In the genomic region with DNA sequence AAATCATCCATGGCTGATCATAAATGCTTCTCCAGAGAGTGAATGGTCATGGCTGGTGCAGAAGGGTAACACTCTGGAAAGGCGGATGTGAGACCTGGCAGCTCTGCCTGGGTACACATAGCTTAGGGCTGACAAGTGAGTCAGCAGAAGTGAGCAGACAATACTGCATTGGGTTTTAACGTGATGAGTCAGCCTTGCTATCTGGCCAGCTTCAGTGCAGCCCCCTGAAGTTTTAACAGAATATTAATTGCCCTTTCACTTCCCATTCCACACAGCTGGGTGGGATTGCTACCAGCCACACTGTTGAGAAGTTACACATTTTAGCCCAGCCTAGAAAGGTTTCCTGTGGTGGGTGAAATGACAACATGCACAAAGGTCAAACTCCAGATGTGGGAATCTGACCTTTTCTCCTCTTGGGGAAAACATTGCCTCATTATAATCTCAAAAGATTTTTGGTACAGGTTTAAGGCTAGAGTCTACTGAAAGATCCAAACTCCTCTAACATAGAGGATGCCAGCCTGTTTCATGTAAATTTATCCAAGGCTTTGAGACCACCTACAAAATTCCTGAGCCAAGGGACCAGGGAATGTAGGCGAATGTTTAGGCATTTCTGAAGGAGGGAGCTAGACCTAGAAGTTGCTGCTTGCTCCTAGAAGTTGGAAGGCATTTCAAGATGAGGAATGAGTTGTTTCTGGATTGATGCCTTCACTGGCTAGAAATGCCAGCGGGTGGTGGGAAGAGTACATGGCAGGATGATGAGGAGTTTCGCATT, we compare ENCODE assay signal across 8 cellular contexts.
DNase-seq lines count a peak whose midpoint lies in the region; ATAC-seq and TF ChIP-seq lines count a peak whose summit lies in the region.

No MANE protein-coding gene starts in this region.

- H2AK5ac ChIP-seq in IMR-90 (ENCODE audit: low read depth, low read length) = peak overlapping the region; percentile 92

- peak overlapping the region; percentile 91 for H3K23ac ChIP-seq in IMR-90 (ENCODE audit: low read depth, low read length)

- intact Hi-C loops in IMR-90 (cut with micrococcal nuclease) = loop anchor here (2.0 to 5.0 kb wide), 3 partner anchors 35 to 54 kb away; no protein-coding TSS in a partner anchor

- H3K79me1 ChIP-seq in IMR-90 (ENCODE audit: low read depth in 1 of 2, low read length in 2 of 2) = no peaks in the 10 kb centered on the region

- TF ChIP-seq POLR2A in IMR-90 (IDR thresholded peaks at IDR 0.05; ENCODE audit: low read depth, low read length) = peak; percentile 28; the same call in 1 of the 2 replicates

- no peak for TF ChIP-seq CTCF in IMR-90 (conservative IDR thresholded peaks at IDR 0.05; ENCODE audit: low read depth, low read length)

- H3K4me2 ChIP-seq in IMR-90 (ENCODE audit: low read depth, low read length) = peak overlapping the region; percentile 27

- H2AFZ ChIP-seq in IMR-90 (replicated peaks; ENCODE audit: low read length, poor library complexity) = peak overlapping the region; percentile 57

- peak overlapping the region; percentile 99 for H2BK20ac ChIP-seq in IMR-90 (ENCODE audit: low read depth, low read length)

- no TSS peak for BruUV-seq in IMR-90 (replicated peaks; lab: Mats Ljungman, UMichigan)

- H3K9me1 ChIP-seq in IMR-90 (ENCODE audit: insufficient read depth, low read length) = peaks cover 22% of the 10 kb centered on the region

- dilution Hi-C loops in IMR-90 (cut with HindIII; ENCODE audit: low sequenced_read_pairs, unreplicated experiment) = no loop called here

- no peaks in the 10 kb centered on the region for H4K20me1 ChIP-seq in IMR-90 (ENCODE audit: insufficient read depth, low read length)

- peak overlapping the region; percentile 98 for H2BK15ac ChIP-seq in IMR-90 (ENCODE audit: low read depth, low read length)

- H3K9ac ChIP-seq in IMR-90 (ENCODE audit: low read depth, low read length) (peak overlapping the region; percentile 43), subcutaneous abdominal adipose tissue (ENCODE audit: low read length in 5 of 5) (no peak overlapping the region)

- peak overlapping the region; percentile 98 for H4K91ac ChIP-seq in IMR-90 (ENCODE audit: insufficient read depth, low read depth, low read length)

- peak overlapping the region; percentile 91 for H3K14ac ChIP-seq in IMR-90 (replicated peaks; ENCODE audit: low read depth, low read length)

- TF ChIP-seq RAD21 in IMR-90 (IDR thresholded peaks at IDR 0.05; ENCODE audit: low read length) = no peak

- peak overlapping the region; percentile 99 for H2BK120ac ChIP-seq in IMR-90 (ENCODE audit: low read depth, low read length)

- no peaks in the 10 kb centered on the region for H3K9me3 ChIP-seq in IMR-90 (ENCODE audit: control insufficient read depth, insufficient read depth, low read length)
- H3K9me3 ChIP-seq in subcutaneous abdominal adipose tissue (ENCODE audit: control insufficient read depth in 5 of 5, low read length in 5 of 5) = no peaks in the 10 kb centered on the region

- H3K27me3 ChIP-seq in IMR-90 (ENCODE audit: control insufficient read depth, insufficient read depth, low read length) (no peaks in the 10 kb centered on the region), subcutaneous abdominal adipose tissue (ENCODE audit: control insufficient read depth in 5 of 5, insufficient read depth in 4 of 5, low read length in 5 of 5) (no peaks in the 10 kb centered on the region)

- H4K5ac ChIP-seq in IMR-90 (ENCODE audit: low read depth, low read length) = peak overlapping the region; percentile 87

- H3K18ac ChIP-seq in IMR-90 (ENCODE audit: low read depth, low read length) = peak overlapping the region; percentile 96

- 10% methylated on average over 2 of the region's 5 CpGs; no CpG with 5 or more reads in 1 of the 2 experiments for WGBS in IMR-90 (ENCODE audit: extremely low coverage in 2 of 2, insufficient read length in 1 of 2), 2 experiments

- peak; percentile 28 for DNase-seq in DMS 273 (lab: John Stamatoyannopoulos, UW; ENCODE audit: unreplicated experiment)
- no peak for DNase-seq in DMS 273 treated with DMSO at 0.1 percent for 48 hours (lab: John Stamatoyannopoulos, UW)
- peak; percentile 11 for DNase-seq in GOT3 (lab: John Stamatoyannopoulos, UW)
- DNase-seq in IMR-90 = peak; percentile 98
- peak; percentile 72 for DNase-seq in amniotic stem cell (lab: John Stamatoyannopoulos, UW)
- peak; percentile 4 for DNase-seq in inferior parietal cortex (ENCODE audit: extremely low spot score)
- DNase-seq in activated CD4-positive, alpha-beta T cell treated with anti-CD3 and anti-CD28 coated beads, Interleukin-2, amount 50 U/mL, for 48 hours = no peak

- peak overlapping the region; percentile 93 to 96 for H4K8ac ChIP-seq in IMR-90 (ENCODE audit: low read depth in 2 of 2, low read length in 2 of 2)

- peak; percentile 89 for ATAC-seq in IMR-90 (ENCODE audit: low read depth)

- H3K56ac ChIP-seq in IMR-90 (ENCODE audit: extremely low read depth, insufficient read depth, low read length) = peak overlapping the region; percentile 94; the same call in 1 of the 2 replicates

- H2AK9ac ChIP-seq in IMR-90 (replicated peaks; ENCODE audit: low read depth, low read length, poor library complexity) = peak overlapping the region; percentile 29

- H3K4me1 ChIP-seq in IMR-90 (ENCODE audit: control insufficient read depth, insufficient read depth, low read length) (peaks cover 26% of the 10 kb centered on the region), subcutaneous abdominal adipose tissue (ENCODE audit: control insufficient read depth in 5 of 5, insufficient read depth in 5 of 5, low read length in 5 of 5) (peaks cover 6 to 26% (median 20%) of the 10 kb centered on the region in 5 donors)

- H3K36me3 ChIP-seq in IMR-90 (ENCODE audit: control insufficient read depth, insufficient read depth, low read length) (no peaks in the 10 kb centered on the region), subcutaneous abdominal adipose tissue (ENCODE audit: control insufficient read depth in 5 of 5, insufficient read depth in 5 of 5, low read length in 5 of 5) (no peaks in the 10 kb centered on the region)

- in situ Hi-C loops in IMR-90 (cut with MboI; ENCODE audit: low sequenced_read_pairs) = no loop called here

- H2BK5ac ChIP-seq in IMR-90 (ENCODE audit: low read depth, low read length, poor library complexity, severe bottlenecking) = peak overlapping the region; percentile 96

- peak overlapping the region; percentile 95 for H3K4ac ChIP-seq in IMR-90 (ENCODE audit: low read depth, low read length)

- POLR2A ChIA-PET in IMR-90 (lab: Charles Lee; ENCODE audit: unreplicated experiment) = no interaction called here

- H3K27ac ChIP-seq in IMR-90 (ENCODE audit: insufficient read depth, low read length) (peak overlapping the region; percentile 94), subcutaneous abdominal adipose tissue (ENCODE audit: low read depth, low read length) (peak overlapping the region; percentile 80)

- H3K4me3 ChIP-seq in IMR-90 (ENCODE audit: insufficient read depth, low read depth, low read length) (no peak overlapping the region), subcutaneous abdominal adipose tissue (ENCODE audit: low read depth in 1 of 5, low read length in 5 of 5) (peak overlapping the region in 1 of 5 donors; percentile 4)

- CTCF ChIA-PET in IMR-90 (lab: Yijun Ruan, JAX) = interaction anchor here (1.0 to 1.7 kb wide), 3 partner anchors 35 to 132 kb away, joined by 3 to 4 read pairs (median 3); no protein-coding TSS in a partner anchor

TF ChIP-seq in IMR-90, 13 proteins besides CTCF, POLR2A, EP300 and RAD21:
- no peak for TF ChIP-seq USF2 (IDR thresholded peaks at IDR 0.05; ENCODE audit: low read depth, low read length)
- no peak for TF ChIP-seq ELK1 (IDR thresholded peaks at IDR 0.05; ENCODE audit: borderline replicate concordance, low read depth, low read length)
- peak; percentile 94 for TF ChIP-seq NFE2L2 (IDR thresholded peaks at IDR 0.05; ENCODE audit: low read depth, low read length)
- TF ChIP-seq SMC3 (IDR thresholded peaks at IDR 0.05; ENCODE audit: low read depth, low read length) = no peak
- no peak for TF ChIP-seq CHD1 (IDR thresholded peaks at IDR 0.05; ENCODE audit: low read depth, low read length)
- TF ChIP-seq RFX5 (IDR thresholded peaks at IDR 0.05; ENCODE audit: low read depth, low read length) = no peak
- peak; percentile 83 for TF ChIP-seq MAFK (IDR thresholded peaks at IDR 0.05; ENCODE audit: low read depth, low read length)
- peak; percentile 54; the same call in 1 of the 2 replicates for TF ChIP-seq MAZ (IDR thresholded peaks at IDR 0.05; ENCODE audit: borderline replicate concordance, low read depth, low read length)
- peak; percentile 59 for TF ChIP-seq CEBPB (IDR thresholded peaks at IDR 0.05; ENCODE audit: low read depth, low read length)
- TF ChIP-seq BHLHE40 (IDR thresholded peaks at IDR 0.05; ENCODE audit: low read depth, low read length) = peak; percentile 43; the same call in 1 of the 2 replicates
- TF ChIP-seq MXI1 (IDR thresholded peaks at IDR 0.05; ENCODE audit: borderline replicate concordance, low read depth, low read length) = no peak
- peak; percentile 97 for TF ChIP-seq FOS (IDR thresholded peaks at IDR 0.05; ENCODE audit: low read depth, low read length)
- TF ChIP-seq RCOR1 (IDR thresholded peaks at IDR 0.05; ENCODE audit: insufficient replicate concordance, low read length) = no peak

Comparison
In these comparisons a context has a peak if more than half of its experiments do, and no peak if none do; other contexts are left out.
1. DNase-seq: peak in DMS 273 (single experiment), GOT3 (single experiment), IMR-90 (single experiment), amniotic stem cell (single experiment) and inferior parietal cortex (single experiment); none in DMS 273 treated with DMSO at 0.1 percent for 48 hours (single experiment) and activated CD4-positive, alpha-beta T cell treated with anti-CD3 and anti-CD28 coated beads, Interleukin-2, amount 50 U/mL, for 48 hours (0 of 2).